34 cellular contexts compared by ENCODE assay signal in genomic region chr7:64431838-64432237, GRCh38.
"Had no signal": no experiment of that assay in that cellular context is flagged by ENCODE, and none has a peak within 500 bp of the region (broad histone marks: within the 10 kb centered on the region; RNA-seq: fewer than 3 reads in every experiment).

No MANE protein-coding gene starts in this region.

- ATAC-seq: activated naive CD4-positive, alpha-beta T cell treated with anti-CD3 and anti-CD28 coated beads, Interleukin-2, amount 50 U/mL, for 72 hours; activated naive CD8-positive, alpha-beta T cell treated with anti-CD3 and anti-CD28 coated beads, Interleukin-2, amount 50 U/mL, for 24 hours; activated T-cell treated with anti-CD3 and anti-CD28 coated beads, Interleukin-2, amount 50 U/mL, for 4 hours; activated T-cell treated with anti-CD3 and anti-CD28 coated beads, Interleukin-2, amount 50 U/mL, for 72 hours; activated T-helper 17 cell treated with anti-CD3 and anti-CD28 coated beads, Interleukin-2, amount 50 U/mL, for 72 hours; body of pancreas had no signal

- H3K9me3 ChIP-seq: adrenal gland, ascending aorta, body of pancreas had no signal

- H3K27ac ChIP-seq: adrenal gland, ascending aorta, body of pancreas, brain microvascular endothelial cell, breast epithelium, cardiac muscle cell had no signal

- H3K36me3 ChIP-seq: adrenal gland, ascending aorta, brain microvascular endothelial cell, breast epithelium, cardiac muscle cell had no signal

- H3K27me3 ChIP-seq: adrenal gland, ascending aorta, body of pancreas, brain microvascular endothelial cell, breast epithelium, cardiac muscle cell had no signal

- DNase-seq: activated effector memory CD4-positive, alpha-beta T cell treated with anti-CD3 and anti-CD28 coated beads, Interleukin-2, amount 50 U/mL, for 16 hours; activated effector memory CD4-positive, alpha-beta T cell treated with Interleukin-2 at 50 U/mL for 16 hours; activated gamma-delta T cell; activated gamma-delta T cell treated with Interleukin-2 at 50 U/mL for 16 hours; activated naive CD4-positive, alpha-beta T cell; activated naive CD4-positive, alpha-beta T cell treated with anti-CD3 and anti-CD28 coated beads for 36 hours; activated naive CD4-positive, alpha-beta T cell treated with anti-CD3 and anti-CD28 coated beads, Interleukin-2, amount 10 ng/mL, durations not matched to agents 7 days and 5 days; activated naive CD4-positive, alpha-beta T cell treated with anti-CD3 and anti-CD28 coated beads, Interleukin-2, amount 50 U/mL, for 16 hours; activated naive CD4-positive, alpha-beta T cell treated with Interleukin-2 at 50 U/mL for 16 hours; activated naive CD8-positive, alpha-beta T cell treated with anti-CD3 and anti-CD28 coated beads for 36 hours; activated naive CD8-positive, alpha-beta T cell treated with anti-CD3 and anti-CD28 coated beads, Interleukin-2, amount 10 ng/mL, durations not matched to agents 7 days and 5 days; activated naive CD8-positive, alpha-beta T cell treated with anti-CD3 and anti-CD28 coated beads, Interleukin-2, amount 50 U/mL, for 24 hours; activated T-cell treated with anti-CD3 and anti-CD28 coated beads, Interleukin-2, amount 50 U/mL, for 1 hour; activated T-cell treated with anti-CD3 and anti-CD28 coated beads, Interleukin-2, amount 50 U/mL, for 24 hours; activated T-cell treated with anti-CD3 and anti-CD28 coated beads, Interleukin-2, amount 50 U/mL, for 4 hours; activated T-cell treated with anti-CD3 and anti-CD28 coated beads, Interleukin-2, amount 50 U/mL, for 48 hours; activated T-cell treated with anti-CD3 and anti-CD28 coated beads, Interleukin-2, amount 50 U/mL, for 72 hours; adrenal gland; amniotic stem cell; amygdala; anterior cingulate cortex; aorta; body of pancreas; brain microvascular endothelial cell; caudate nucleus; central memory CD4-positive, alpha-beta T cell; cerebellar nuclear complex had no signal

- FAIRE-seq: astrocyte, bronchial epithelial cell had no signal

- H3K4me3 ChIP-seq: adrenal gland, ascending aorta, body of pancreas, breast epithelium, cardiac muscle cell had no signal

- H3K4me1 ChIP-seq: adrenal gland, ascending aorta, body of pancreas, breast epithelium had no signal
